ENCODE assay signal across 11 cellular contexts in genomic region chr7:132386249-132386681, GRCh38.
DNase-seq lines count a peak whose midpoint lies in the region; ATAC-seq and TF ChIP-seq lines count a peak whose summit lies in the region.
"Had no signal": no experiment of that assay in that cellular context is flagged by ENCODE, and none has a peak within 500 bp of the region (broad histone marks: within the 10 kb centered on the region; RNA-seq: fewer than 3 reads in every experiment).

No MANE protein-coding gene starts in this region.

- no peak for TF ChIP-seq CTCF in vagina (IDR thresholded peaks at IDR 0.05)
- TF ChIP-seq CTCF in brain microvascular endothelial cell (IDR thresholded peaks at IDR 0.05; ENCODE audit: low read depth, low read length, missing control alignments): no peak

- H3K9me3 ChIP-seq in vagina: no peaks in the 10 kb centered on the region

- no peaks in the 10 kb centered on the region for H3K9me3 Mint-ChIP-seq in stimulated activated effector memory CD8-positive, alpha-beta T cell treated with anti-CD3 and anti-CD28 coated beads, Interleukin-12 subunit alpha, Interleukin-12 subunit beta, amount 100 ng/mL, for 72 hours
- H3K9me3 Mint-ChIP-seq: CD8-positive, alpha-beta T cell; T-helper 2 cell treated with Interferon-gamma antibody and Interleukin-4, amounts not matched to agents 5 μg/mL and 100 μg/mL, for 36 hours had no signal

- TF ChIP-seq POLR2A in vagina (IDR thresholded peaks at IDR 0.05): no peak

- peaks cover 6% of the 10 kb centered on the region for H3K4me1 ChIP-seq in vagina

- no peak overlapping the region for H3K4me3 Mint-ChIP-seq in stimulated activated effector memory CD8-positive, alpha-beta T cell treated with anti-CD3 and anti-CD28 coated beads, Interleukin-12 subunit alpha, Interleukin-12 subunit beta, amount 100 ng/mL, for 72 hours
- H3K4me3 Mint-ChIP-seq: activated CD8-positive, alpha-beta memory T cell treated with anti-CD3 and anti-CD28 coated beads, Interleukin-2, amount 10 ng/mL, durations not matched to agents 7 days and 5 days; CD8-positive, alpha-beta T cell; T-helper 2 cell treated with Interferon-gamma antibody and Interleukin-4, amounts not matched to agents 5 μg/mL and 100 μg/mL, for 36 hours had no signal

- H3K4me1 Mint-ChIP-seq in stimulated activated effector memory CD8-positive, alpha-beta T cell treated with anti-CD3 and anti-CD28 coated beads, Interleukin-12 subunit alpha, Interleukin-12 subunit beta, amount 100 ng/mL, for 72 hours: no peaks in the 10 kb centered on the region
- H3K4me1 Mint-ChIP-seq: activated CD8-positive, alpha-beta memory T cell treated with anti-CD3 and anti-CD28 coated beads, Interleukin-2, amount 10 ng/mL, durations not matched to agents 7 days and 5 days had no signal

- DNase-seq in SHP77 treated with DMSO at 0.1 percent for 48 hours (lab: John Stamatoyannopoulos, UW) (peak; percentile 88), left ventricle myocardium superior (peak; percentile 71), renal cortical epithelial cell (ENCODE audit: low read depth) (peak; percentile 57), vagina (ENCODE audit: extremely low spot score in 2 of 2) (no peak), brain microvascular endothelial cell (no peak), NCI-H226 (no peak)
- no peak for DNase-seq in stimulated activated effector memory CD8-positive, alpha-beta T cell treated with anti-CD3 and anti-CD28 coated beads, Interleukin-12 subunit alpha, Interleukin-12 subunit beta, amount 100 ng/mL, for 72 hours (ENCODE audit: low spot score in 2 of 2)
- DNase-seq: activated CD8-positive, alpha-beta memory T cell treated with anti-CD3 and anti-CD28 coated beads, Interleukin-2, amount 10 ng/mL, durations not matched to agents 7 days and 5 days; CD8-positive, alpha-beta T cell had no signal

- no peaks in the 10 kb centered on the region for H3K27me3 ChIP-seq in vagina
- no peaks in the 10 kb centered on the region for H3K27me3 ChIP-seq in brain microvascular endothelial cell (replicated peaks)

- H3K36me3 ChIP-seq in vagina: no peaks in the 10 kb centered on the region
- no peaks in the 10 kb centered on the region for H3K36me3 ChIP-seq in brain microvascular endothelial cell (replicated peaks)

- H3K27ac ChIP-seq in vagina: no peak overlapping the region
- H3K27ac ChIP-seq in brain microvascular endothelial cell: no peak overlapping the region

- ATAC-seq in GM19463 (IDR thresholded peaks at IDR 0.05; ENCODE audit: unreplicated experiment) (peak; percentile 48), left ventricle myocardium superior (peak; percentile 89)
- ATAC-seq in stimulated activated effector memory CD8-positive, alpha-beta T cell treated with anti-CD3 and anti-CD28 coated beads, Interleukin-12 subunit alpha, Interleukin-12 subunit beta, amount 100 ng/mL, for 72 hours: no peak
- ATAC-seq: activated CD8-positive, alpha-beta memory T cell treated with anti-CD3 and anti-CD28 coated beads, Interleukin-2, amount 10 ng/mL, durations not matched to agents 7 days and 5 days; CD8-positive, alpha-beta T cell had no signal

- intact Hi-C loops in left ventricle myocardium superior (cut with micrococcal nuclease) (no loop called here), vagina (cut with DNase I) (no loop called here)

- in situ Hi-C loops in brain microvascular endothelial cell (cut with HindIII; ENCODE audit: low pct_ligation_motif_present, low sequenced_read_pairs): no loop called here

- no peak overlapping the region for H3K27ac Mint-ChIP-seq in stimulated activated effector memory CD8-positive, alpha-beta T cell treated with anti-CD3 and anti-CD28 coated beads, Interleukin-12 subunit alpha, Interleukin-12 subunit beta, amount 100 ng/mL, for 72 hours
- H3K27ac Mint-ChIP-seq: activated CD8-positive, alpha-beta memory T cell treated with anti-CD3 and anti-CD28 coated beads, Interleukin-2, amount 10 ng/mL, durations not matched to agents 7 days and 5 days; CD8-positive, alpha-beta T cell; T-helper 2 cell treated with Interferon-gamma antibody and Interleukin-4, amounts not matched to agents 5 μg/mL and 100 μg/mL, for 36 hours had no signal

- H3K36me3 Mint-ChIP-seq in stimulated activated effector memory CD8-positive, alpha-beta T cell treated with anti-CD3 and anti-CD28 coated beads, Interleukin-12 subunit alpha, Interleukin-12 subunit beta, amount 100 ng/mL, for 72 hours: no peaks in the 10 kb centered on the region
- H3K36me3 Mint-ChIP-seq: activated CD8-positive, alpha-beta memory T cell treated with anti-CD3 and anti-CD28 coated beads, Interleukin-2, amount 10 ng/mL, durations not matched to agents 7 days and 5 days; CD8-positive, alpha-beta T cell had no signal

- H3K4me3 ChIP-seq in vagina (no peak overlapping the region), brain microvascular endothelial cell (ENCODE audit: low read depth, low read length) (no peak overlapping the region)

Comparison
In these comparisons a context has a peak if more than half of its experiments do, and no peak if none do; other contexts are left out.
1. DNase-seq: peak in SHP77 treated with DMSO at 0.1 percent for 48 hours (single experiment), left ventricle myocardium superior (single experiment) and renal cortical epithelial cell (single experiment); none in vagina (0 of 2), stimulated activated effector memory CD8-positive, alpha-beta T cell treated with anti-CD3 and anti-CD28 coated beads, Interleukin-12 subunit alpha, Interleukin-12 subunit beta, amount 100 ng/mL, for 72 hours (0 of 2), brain microvascular endothelial cell (single experiment) and NCI-H226 (single experiment).